In genomic region chr12:80576641-80577418, GRCh38 we compare ENCODE assay signal across 24 cellular contexts.
"Had no signal": no experiment of that assay in that cellular context is flagged by ENCODE, and none has a peak within 500 bp of the region (broad histone marks: within the 10 kb centered on the region; RNA-seq: fewer than 3 reads in every experiment).

No MANE protein-coding gene starts in this region.

- H3K36me3 ChIP-seq: gastrocnemius medialis, left lung, neural progenitor cell, ovary, sigmoid colon, spleen, thoracic aorta, tibial nerve, upper lobe of left lung had no signal

- H3K9me3 Mint-ChIP-seq: neural progenitor cell; stimulated activated naive B cell treated with anti-CD40 and anti-IgM and Interleukin-4, amounts not matched to agents 10 μg/mL and 1 μg/mL and 100 μg/mL, for 72 hours had no signal

- DNase-seq: cortex of kidney; foreskin fibroblast; gastrocnemius medialis; head of caudate nucleus; left cardiac atrium; left lung; mesenchymal stem cell; naive thymus-derived CD4-positive, alpha-beta T cell; ovary; posterior cingulate gyrus; psoas muscle; right cardiac atrium; sigmoid colon; spleen; stimulated activated CD4-positive, alpha-beta T cell treated with anti-CD3 and anti-CD28 coated beads, Interleukin-2, amount 100 ng/mL, for 48 hours; stimulated activated naive B cell treated with anti-CD40 and anti-IgM and Interleukin-4, amounts not matched to agents 10 μg/mL and 1 μg/mL and 100 μg/mL, for 72 hours; upper lobe of left lung had no signal

- H3K9me3 ChIP-seq: gastrocnemius medialis, ovary, psoas muscle, sigmoid colon, thoracic aorta, upper lobe of left lung had no signal

- H3K4me3 Mint-ChIP-seq: mesothelial cell of epicardium; naive thymus-derived CD4-positive, alpha-beta T cell; nephron; neural progenitor cell; stimulated activated naive B cell treated with anti-CD40 and anti-IgM and Interleukin-4, amounts not matched to agents 10 μg/mL and 1 μg/mL and 100 μg/mL, for 72 hours; stimulated activated naive CD8-positive, alpha-beta T cell treated with anti-CD3 and anti-CD28 coated beads, Interleukin-15, Interleukin-2, amounts not matched to agents 100 ng/mL and 50 ng/mL, for 24 hours had no signal

- H3K4me1 Mint-ChIP-seq: naive thymus-derived CD4-positive, alpha-beta T cell; neural progenitor cell; stimulated activated naive B cell treated with anti-CD40 and anti-IgM and Interleukin-4, amounts not matched to agents 10 μg/mL and 1 μg/mL and 100 μg/mL, for 72 hours had no signal

- H3K27me3 Mint-ChIP-seq: naive thymus-derived CD4-positive, alpha-beta T cell; stimulated activated naive B cell treated with anti-CD40 and anti-IgM and Interleukin-4, amounts not matched to agents 10 μg/mL and 1 μg/mL and 100 μg/mL, for 72 hours; stimulated activated naive CD8-positive, alpha-beta T cell treated with anti-CD3 and anti-CD28 coated beads, Interleukin-15, Interleukin-2, amounts not matched to agents 100 ng/mL and 50 ng/mL, for 24 hours had no signal

- H3K36me3 Mint-ChIP-seq: naive thymus-derived CD4-positive, alpha-beta T cell; neural progenitor cell; stimulated activated naive B cell treated with anti-CD40 and anti-IgM and Interleukin-4, amounts not matched to agents 10 μg/mL and 1 μg/mL and 100 μg/mL, for 72 hours had no signal

- H3K27ac Mint-ChIP-seq: mesothelial cell of epicardium; naive thymus-derived CD4-positive, alpha-beta T cell; nephron; neural progenitor cell; stimulated activated naive B cell treated with anti-CD40 and anti-IgM and Interleukin-4, amounts not matched to agents 10 μg/mL and 1 μg/mL and 100 μg/mL, for 72 hours; stimulated activated naive CD8-positive, alpha-beta T cell treated with anti-CD3 and anti-CD28 coated beads, Interleukin-15, Interleukin-2, amounts not matched to agents 100 ng/mL and 50 ng/mL, for 24 hours had no signal

- H3K4me3 ChIP-seq: gastrocnemius medialis, left lung, neural progenitor cell, ovary, psoas muscle, sigmoid colon, skin epidermis, spleen, thoracic aorta, tibial nerve, upper lobe of left lung had no signal

- ATAC-seq: gastrocnemius medialis; left cardiac atrium; left lung; naive thymus-derived CD4-positive, alpha-beta T cell; psoas muscle; right cardiac atrium; stimulated activated naive B cell treated with anti-CD40 and anti-IgM and Interleukin-4, amounts not matched to agents 10 μg/mL and 1 μg/mL and 100 μg/mL, for 72 hours had no signal

- H3K4me1 ChIP-seq: gastrocnemius medialis, left lung, neural progenitor cell, psoas muscle, sigmoid colon, spleen, tibial nerve, upper lobe of left lung had no signal
